Comparison of ENCODE assay signal across 15 cellular contexts in genomic region chr21:23968008-23968407, GRCh38.
DNase-seq lines count a peak whose midpoint lies in the region; ATAC-seq lines count a peak whose summit lies in the region.
"Had no signal": no experiment of that assay in that cellular context is flagged by ENCODE, and none has a peak within 500 bp of the region (broad histone marks: within the 10 kb centered on the region; RNA-seq: fewer than 3 reads in every experiment).

No MANE protein-coding gene starts in this region.

- H3K27me3 Mint-ChIP-seq in naive thymus-derived CD8-positive, alpha-beta T cell: no peaks in the 10 kb centered on the region
- H3K27me3 Mint-ChIP-seq in activated T-helper 2 cell treated with anti-CD3 and anti-CD28 coated beads, Interferon-gamma antibody, Interleukin-2, Interleukin-4, amounts not matched to agents 10 μg/mL and 5 μg/mL and 100 μg/mL, durations not matched to agents 14 hours and 24 hours and 36 hours (ENCODE audit: low read depth): peaks cover 11% of the 10 kb centered on the region
- H3K27me3 Mint-ChIP-seq: activated naive CD8-positive, alpha-beta T cell treated with anti-CD3 and anti-CD28 coated beads for 36 hours; type B pancreatic cell had no signal

- peaks cover 7 to 33% (median 21%) of the 10 kb centered on the region in 4 donors for H3K4me1 Mint-ChIP-seq in naive thymus-derived CD8-positive, alpha-beta T cell
- H3K4me1 Mint-ChIP-seq in activated T-helper 2 cell treated with anti-CD3 and anti-CD28 coated beads, Interferon-gamma antibody, Interleukin-2, Interleukin-4, amounts not matched to agents 10 μg/mL and 5 μg/mL and 100 μg/mL, durations not matched to agents 14 hours and 24 hours and 36 hours (ENCODE audit: low read depth): peaks cover 16% of the 10 kb centered on the region
- H3K4me1 Mint-ChIP-seq: neural crest cell had no signal

- no peak for ATAC-seq in naive thymus-derived CD8-positive, alpha-beta T cell

- intact Hi-C loops in activated T-helper 2 cell treated with anti-CD3 and anti-CD28 coated beads, Interferon-gamma antibody, Interleukin-2, Interleukin-4, amounts not matched to agents 10 μg/mL and 5 μg/mL and 100 μg/mL, durations not matched to agents 14 hours and 24 hours and 36 hours (cut with micrococcal nuclease): loop anchor here (1.0 kb wide), 1 partner anchor 114 kb away; no protein-coding TSS in a partner anchor

- DNase-seq in NCI-H2081 (lab: John Stamatoyannopoulos, UW): peak; percentile 16 to 75
- DNase-seq in NCI-H2081 treated with DMSO at 0.1 percent for 48 hours (lab: John Stamatoyannopoulos, UW): no peak
- peak; percentile 64 for DNase-seq in NCI-H1092 (lab: John Stamatoyannopoulos, UW)
- DNase-seq in NCI-H748 treated with DMSO at 0.1 percent for 48 hours (lab: John Stamatoyannopoulos, UW): peak; percentile 17
- DNase-seq in naive thymus-derived CD8-positive, alpha-beta T cell: no peak
- DNase-seq in activated T-helper 2 cell treated with anti-CD3 and anti-CD28 coated beads, Interferon-gamma antibody, Interleukin-2, Interleukin-4, amounts not matched to agents 10 μg/mL and 5 μg/mL and 100 μg/mL, durations not matched to agents 14 hours and 24 hours and 36 hours (ENCODE audit: low spot score): no peak
- no peak for DNase-seq in NCI-H1436 treated with DMSO at 0.1 percent for 48 hours (lab: John Stamatoyannopoulos, UW)
- no peak for DNase-seq in occipital lobe (lab: John Stamatoyannopoulos, UW)
- DNase-seq: 8988T, EL, hippocampal formation, SW 1271 had no signal

- no peaks in the 10 kb centered on the region for H3K36me3 Mint-ChIP-seq in naive thymus-derived CD8-positive, alpha-beta T cell
- no peaks in the 10 kb centered on the region for H3K36me3 Mint-ChIP-seq in activated T-helper 2 cell treated with anti-CD3 and anti-CD28 coated beads, Interferon-gamma antibody, Interleukin-2, Interleukin-4, amounts not matched to agents 10 μg/mL and 5 μg/mL and 100 μg/mL, durations not matched to agents 14 hours and 24 hours and 36 hours (ENCODE audit: low read depth)
- H3K36me3 Mint-ChIP-seq: activated naive CD8-positive, alpha-beta T cell treated with anti-CD3 and anti-CD28 coated beads for 36 hours; type B pancreatic cell had no signal

- peak overlapping the region in 9 of 10 donors; percentile 7 to 92 (median 82) for H3K27ac Mint-ChIP-seq in naive thymus-derived CD8-positive, alpha-beta T cell
- no peak overlapping the region for H3K27ac Mint-ChIP-seq in activated T-helper 2 cell treated with anti-CD3 and anti-CD28 coated beads, Interferon-gamma antibody, Interleukin-2, Interleukin-4, amounts not matched to agents 10 μg/mL and 5 μg/mL and 100 μg/mL, durations not matched to agents 14 hours and 24 hours and 36 hours
- H3K27ac Mint-ChIP-seq: type B pancreatic cell had no signal

- POLR2A ChIA-PET in naive thymus-derived CD8-positive, alpha-beta T cell (lab: Charles Lee): interaction anchor here (0.7 kb wide), 1 partner anchor 326 kb away, joined by 3 read pairs; no protein-coding TSS in a partner anchor

- no peaks in the 10 kb centered on the region for H3K9me3 Mint-ChIP-seq in naive thymus-derived CD8-positive, alpha-beta T cell
- no peaks in the 10 kb centered on the region for H3K9me3 Mint-ChIP-seq in activated T-helper 2 cell treated with anti-CD3 and anti-CD28 coated beads, Interferon-gamma antibody, Interleukin-2, Interleukin-4, amounts not matched to agents 10 μg/mL and 5 μg/mL and 100 μg/mL, durations not matched to agents 14 hours and 24 hours and 36 hours
- H3K9me3 Mint-ChIP-seq: activated naive CD8-positive, alpha-beta T cell treated with anti-CD3 and anti-CD28 coated beads for 36 hours had no signal

- peak overlapping the region in 1 of 10 donors; percentile 59 for H3K4me3 Mint-ChIP-seq in naive thymus-derived CD8-positive, alpha-beta T cell
- H3K4me3 Mint-ChIP-seq in activated T-helper 2 cell treated with anti-CD3 and anti-CD28 coated beads, Interferon-gamma antibody, Interleukin-2, Interleukin-4, amounts not matched to agents 10 μg/mL and 5 μg/mL and 100 μg/mL, durations not matched to agents 14 hours and 24 hours and 36 hours (ENCODE audit: low read depth): no peak overlapping the region
- H3K4me3 Mint-ChIP-seq: neural crest cell, type B pancreatic cell had no signal

Comparison
In these comparisons a context has a peak if more than half of its experiments do, and no peak if none do; other contexts are left out.
1. DNase-seq: peak in NCI-H2081 (2 of 2), NCI-H1092 (single experiment) and NCI-H748 treated with DMSO at 0.1 percent for 48 hours (single experiment); none in NCI-H2081 treated with DMSO at 0.1 percent for 48 hours (single experiment), naive thymus-derived CD8-positive, alpha-beta T cell (0 of 10), activated T-helper 2 cell treated with anti-CD3 and anti-CD28 coated beads, Interferon-gamma antibody, Interleukin-2, Interleukin-4, amounts not matched to agents 10 μg/mL and 5 μg/mL and 100 μg/mL, durations not matched to agents 14 hours and 24 hours and 36 hours (single experiment), NCI-H1436 treated with DMSO at 0.1 percent for 48 hours (single experiment) and occipital lobe (single experiment).